ENCODE assay signal across 24 cellular contexts in genomic region chr2:82968381-82968780, GRCh38.
DNase-seq lines count a peak whose midpoint lies in the region; ATAC-seq, FAIRE-seq and TF ChIP-seq lines count a peak whose summit lies in the region.
"Had no signal": no experiment of that assay in that cellular context is flagged by ENCODE, and none has a peak within 500 bp of the region (broad histone marks: within the 10 kb centered on the region; RNA-seq: fewer than 3 reads in every experiment).

No MANE protein-coding gene starts in this region.

- H3K9me3 Mint-ChIP-seq in HFFc6, result no peaks in the 10 kb centered on the region

- ATAC-seq in HG03521 (IDR thresholded peaks at IDR 0.05; ENCODE audit: unreplicated experiment) (no peak), HG03342 (IDR thresholded peaks at IDR 0.05; ENCODE audit: unreplicated experiment) (no peak)
- ATAC-seq: CD8-positive, alpha-beta T cell; GM23338 had no signal

- DNase-seq in AG10803 (ENCODE audit: low read depth) (peak; percentile 0), HFFc6 (peak; percentile 2), cardiac fibroblast (ENCODE audit: low read depth in 2 of 2) (peak; percentile 3 to 52), foreskin fibroblast (peak; percentile 13 to 37), NCI-H69 (lab: John Stamatoyannopoulos, UW) (no peak), GM12891 (ENCODE audit: insufficient read length, low spot score) (no peak)
- DNase-seq: 8988T; AML-193; C1 segment of cervical spinal cord; CD8-positive, alpha-beta T cell; DND-41; Karpas-422; MG63; NCI-H1417; NCI-H1694 treated with DMSO at 0.1 percent for 48 hours; NCI-H2081 treated with DMSO at 0.1 percent for 48 hours; NCI-H2171 treated with DMSO at 0.1 percent for 48 hours; NCI-H524 treated with DMSO at 0.1 percent for 48 hours; OCI-M1; SJCRH30 had no signal

- H3K4me3 Mint-ChIP-seq in HFFc6, result no peak overlapping the region
- H3K4me3 Mint-ChIP-seq: CD8-positive, alpha-beta T cell; GM23338 had no signal

- no peaks in the 10 kb centered on the region for H3K36me3 Mint-ChIP-seq in HFFc6 (ENCODE audit: low read depth)
- H3K36me3 Mint-ChIP-seq: CD8-positive, alpha-beta T cell had no signal

- no peak for TF ChIP-seq POLR2A in GM12891 (IDR thresholded peaks at IDR 0.05; ENCODE audit: low read depth, low read length)

- no peak overlapping the region for H3K27ac Mint-ChIP-seq in HFFc6
- H3K27ac Mint-ChIP-seq: CD8-positive, alpha-beta T cell; GM23338 had no signal

- H3K4me3 ChIP-seq in AG10803 (ENCODE audit: low read length) (no peak overlapping the region), cardiac fibroblast (replicated peaks in 1 of 2; ENCODE audit: low read depth in 2 of 2, low read length in 2 of 2) (no peak overlapping the region), foreskin fibroblast (ENCODE audit: low read depth in 1 of 2, low read length in 2 of 2) (no peak overlapping the region)
- H3K4me3 ChIP-seq: GM23338, HAP-1, MG63, SJCRH30 had no signal

- peaks cover 12% of the 10 kb centered on the region for H3K4me1 Mint-ChIP-seq in HFFc6 (ENCODE audit: low read depth)

- no peak for FAIRE-seq in GM12891 (lab: Jason Lieb, UNC)

- TF ChIP-seq CTCF in AG10803 (conservative IDR thresholded peaks at IDR 0.05; ENCODE audit: low read length) (no peak), HFFc6 (IDR thresholded peaks at IDR 0.05) (no peak), cardiac fibroblast (IDR thresholded peaks at IDR 0.05; ENCODE audit: low read depth, low read length) (no peak), foreskin fibroblast (IDR thresholded peaks at IDR 0.05; ENCODE audit: low read depth, low read length) (no peak)

- H3K27me3 Mint-ChIP-seq in HFFc6 (ENCODE audit: insufficient read depth), result no peaks in the 10 kb centered on the region

TF ChIP-seq in GM12891, 5 proteins besides CTCF, POLR2A, EP300 and RAD21:
- TF ChIP-seq POLR2AphosphoS5 (IDR thresholded peaks at IDR 0.05; ENCODE audit: low read depth, low read length) (no peak), PAX5 (IDR thresholded peaks at IDR 0.05; ENCODE audit: insufficient read depth, low read length, severe bottlenecking) (no peak)

Comparison
In these comparisons a context has a peak if more than half of its experiments do, and no peak if none do; other contexts are left out.
1. DNase-seq: peak in AG10803 (single experiment), HFFc6 (single experiment), cardiac fibroblast (2 of 2) and foreskin fibroblast (2 of 2); none in NCI-H69 (single experiment) and GM12891 (single experiment).